In the genomic region with DNA sequence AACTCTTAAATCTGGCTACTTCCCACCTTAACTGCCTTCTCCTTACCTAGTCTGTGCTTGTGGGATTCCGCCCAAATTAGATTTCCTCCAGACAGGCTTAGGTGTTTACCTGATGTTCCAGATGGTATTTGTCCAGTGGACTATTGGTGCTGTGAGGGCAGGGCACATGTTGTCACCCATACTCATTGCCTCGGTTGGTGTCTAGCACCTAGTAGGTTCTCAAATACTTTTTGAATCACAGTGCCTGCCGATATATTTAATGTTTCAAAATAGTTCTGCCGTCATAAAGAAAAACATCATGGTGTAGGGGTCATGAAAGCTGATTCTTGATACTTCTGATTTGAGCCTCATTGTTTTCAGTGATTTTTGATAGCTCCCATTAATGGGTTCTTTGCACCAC, we compare ENCODE assay signal across 8 cellular contexts. TPM values are rescaled to one million over a fixed set of nuclear protein-coding genes. Genes with fewer than 3 reads are reported as not detected.
DNase-seq lines count a peak whose midpoint lies in the region; ATAC-seq and TF ChIP-seq lines count a peak whose summit lies in the region.

No MANE protein-coding gene starts in this region.

- H3K27ac Mint-ChIP-seq in CD14-positive monocyte (peak overlapping the region; percentile 96 to 100 (median 99)), neural progenitor cell (peak overlapping the region; percentile 99)
- peak overlapping the region; percentile 98 to 99 for H3K27ac Mint-ChIP-seq in effector memory CD8-positive, alpha-beta T cell

- TF ChIP-seq CTCF in CD14-positive monocyte (IDR thresholded peaks at IDR 0.05) = no peak
- TF ChIP-seq CTCF in neural progenitor cell (IDR thresholded peaks at IDR 0.05) = no peak

- H3K36me3 ChIP-seq in NT2/D1 (ENCODE audit: insufficient read depth, insufficient read length, low read length) (peaks cover 42% of the 10 kb centered on the region), neural progenitor cell (peaks cover 2% of the 10 kb centered on the region)

- H3K9me3 Mint-ChIP-seq in CD14-positive monocyte = no peaks in the 10 kb centered on the region
- no peaks in the 10 kb centered on the region for H3K9me3 Mint-ChIP-seq in effector memory CD8-positive, alpha-beta T cell
- H3K9me3 Mint-ChIP-seq in neural progenitor cell = no peaks in the 10 kb centered on the region

- H3K4me1 ChIP-seq in NT2/D1 (ENCODE audit: insufficient read depth, insufficient read length) = no peaks in the 10 kb centered on the region
- peaks cover 22% of the 10 kb centered on the region for H3K4me1 ChIP-seq in neural progenitor cell

- DNase-seq in CD14-positive monocyte (ENCODE audit: low spot score) = no peak
- no peak for DNase-seq in NT2/D1 (ENCODE audit: low read depth, low spot score)
- no peak for DNase-seq in effector memory CD8-positive, alpha-beta T cell
- DNase-seq in neural progenitor cell (ENCODE audit: low spot score) = no peak
- DNase-seq in COLO668 (lab: John Stamatoyannopoulos, UW; ENCODE audit: unreplicated experiment) = no peak
- no peak for DNase-seq in NCI-H1436 (lab: John Stamatoyannopoulos, UW)
- no peak for DNase-seq in SKM-1 (lab: John Stamatoyannopoulos, UW; ENCODE audit: unreplicated experiment)

- H3K4me3 Mint-ChIP-seq in CD14-positive monocyte = peak overlapping the region; percentile 96 to 97
- H3K4me3 Mint-ChIP-seq in effector memory CD8-positive, alpha-beta T cell = peak overlapping the region; percentile 95 to 97
- peak overlapping the region; percentile 99 for H3K4me3 Mint-ChIP-seq in neural progenitor cell

- H3K9ac ChIP-seq in NT2/D1 (ENCODE audit: insufficient read length, low read depth) (peak overlapping the region; percentile 98), neural progenitor cell (peak overlapping the region; percentile 93)

- H3K4me2 ChIP-seq in neural progenitor cell = peak overlapping the region; percentile 98

- no peaks in the 10 kb centered on the region for H3K27me3 ChIP-seq in NT2/D1 (ENCODE audit: insufficient read depth, insufficient read length)
- no peaks in the 10 kb centered on the region for H3K27me3 ChIP-seq in neural progenitor cell

- no peak overlapping the region for H2AFZ ChIP-seq in neural progenitor cell (replicated peaks)

- peaks cover 13% of the 10 kb centered on the region in 2 donors for H3K36me3 Mint-ChIP-seq in CD14-positive monocyte
- peaks cover 40% of the 10 kb centered on the region for H3K36me3 Mint-ChIP-seq in effector memory CD8-positive, alpha-beta T cell (ENCODE audit: insufficient read depth)
- peaks cover 16% of the 10 kb centered on the region for H3K36me3 Mint-ChIP-seq in neural progenitor cell

- H3K27ac ChIP-seq in neural progenitor cell = peak overlapping the region; percentile 94

- ATAC-seq in effector memory CD8-positive, alpha-beta T cell (replicated peaks) = no peak
- ATAC-seq in GM18498 (IDR thresholded peaks at IDR 0.05; ENCODE audit: unreplicated experiment) = no peak

- no peaks in the 10 kb centered on the region for H3K9me3 ChIP-seq in NT2/D1 (ENCODE audit: insufficient read depth, low read length)
- no peaks in the 10 kb centered on the region for H3K9me3 ChIP-seq in neural progenitor cell (ENCODE audit: low read depth)

- intact Hi-C loops in CD14-positive monocyte (cut with micrococcal nuclease) = loop anchor here in 1 of 2 donors (5.0 kb wide), 1 partner anchor 165 kb away; a partner anchor contains a TSS

- H3K79me2 ChIP-seq in neural progenitor cell (ENCODE audit: low read depth) = peaks cover 93% of the 10 kb centered on the region

- H3K4me3 ChIP-seq in NT2/D1 (ENCODE audit: insufficient read length, low read depth) (peak overlapping the region; percentile 97), neural progenitor cell (peak overlapping the region; percentile 90)

- H3K27me3 Mint-ChIP-seq in CD14-positive monocyte (ENCODE audit: low read depth in 3 of 3) = peaks cover 0 to 5% (median 2%) of the 10 kb centered on the region in 3 donors
- H3K27me3 Mint-ChIP-seq in effector memory CD8-positive, alpha-beta T cell = no peaks in the 10 kb centered on the region
- H3K27me3 Mint-ChIP-seq in neural progenitor cell (ENCODE audit: insufficient read depth, low read depth) = peaks cover 4% of the 10 kb centered on the region

- peaks cover 66% of the 10 kb centered on the region for H4K20me1 ChIP-seq in neural progenitor cell (ENCODE audit: low read depth)

- H3F3A ChIP-seq in neural progenitor cell (ENCODE audit: low read depth) = peaks cover 6% of the 10 kb centered on the region

- peaks cover 73% of the 10 kb centered on the region for H3K4me1 Mint-ChIP-seq in CD14-positive monocyte
- H3K4me1 Mint-ChIP-seq in effector memory CD8-positive, alpha-beta T cell (ENCODE audit: low read depth in 2 of 2) = peaks cover 56 to 67% of the 10 kb centered on the region in 2 donors
- H3K4me1 Mint-ChIP-seq in neural progenitor cell = peaks cover 50% of the 10 kb centered on the region

RNA-seq across cellular contexts. Expression of a gene that starts 1.1 kb away (rescaled TPM):
- polyA plus RNA-seq in CD14-positive monocyte = 100 to 1,000 TPM; 195 to 207 TPM
- 452 and 632 TPM in 2 replicates for total RNA-seq in neural progenitor cell (ENCODE audit: low replicate concordance)

RNA-seq across cellular contexts. Expression of a gene that starts 1.4 kb away (rescaled TPM):
- polyA plus RNA-seq in CD14-positive monocyte = 10 to 100 TPM; 50.4 to 69.9 TPM
- total RNA-seq in neural progenitor cell (ENCODE audit: low replicate concordance) = 251 and 269 TPM in 2 replicates

RNA-seq across cellular contexts. Expression of a gene that starts 39.3 kb away (rescaled TPM):
- 1 to 10 TPM; 6.7 to 8.5 TPM for polyA plus RNA-seq in CD14-positive monocyte
- total RNA-seq in neural progenitor cell (ENCODE audit: low replicate concordance) = 28.6 and 32.3 TPM in 2 replicates
